In genomic region chr12:127083028-127083949, GRCh38 we compare ENCODE assay signal across 8 cellular contexts.
DNase-seq lines count a peak whose midpoint lies in the region; ATAC-seq and TF ChIP-seq lines count a peak whose summit lies in the region.

No MANE protein-coding gene starts in this region.

- H3K27ac Mint-ChIP-seq in activated naive CD8-positive, alpha-beta T cell treated with anti-CD3 and anti-CD28 coated beads, Interleukin-2, amount 50 U/mL, for 24 hours, result peak overlapping the region; percentile 38
- H3K27ac Mint-ChIP-seq in glutamatergic neuron (ENCODE audit: unreplicated experiment), result no peak overlapping the region

- peaks cover 11% of the 10 kb centered on the region for H3K27me3 ChIP-seq in left ventricle myocardium inferior (ENCODE audit: low read depth)

- H3K9me3 ChIP-seq in left ventricle myocardium inferior (replicated peaks), result no peaks in the 10 kb centered on the region

- no peaks in the 10 kb centered on the region for H3K36me3 Mint-ChIP-seq in activated naive CD8-positive, alpha-beta T cell treated with anti-CD3 and anti-CD28 coated beads, Interleukin-2, amount 50 U/mL, for 24 hours (ENCODE audit: low read depth)
- no peaks in the 10 kb centered on the region for H3K36me3 Mint-ChIP-seq in glutamatergic neuron (ENCODE audit: unreplicated experiment)

- H3K4me1 ChIP-seq in left ventricle myocardium inferior, result peaks cover 5% of the 10 kb centered on the region

- DNase-seq in DMS53 treated with DMSO at 0.1 percent for 48 hours (lab: John Stamatoyannopoulos, UW; ENCODE audit: unreplicated experiment) (peak; percentile 51), NCI-H345 (lab: John Stamatoyannopoulos, UW) (peak; percentile 55), left ventricle myocardium inferior (no peak), sciatic nerve (ENCODE audit: low spot score) (no peak), glutamatergic neuron (no peak)
- DNase-seq in activated naive CD8-positive, alpha-beta T cell treated with anti-CD3 and anti-CD28 coated beads, Interleukin-2, amount 50 U/mL, for 24 hours, result no peak

- intact Hi-C loops in left ventricle myocardium inferior (cut with micrococcal nuclease) (no loop called here), sciatic nerve (cut with DNase I) (no loop called here)

- TF ChIP-seq CTCF in left ventricle myocardium inferior (IDR thresholded peaks at IDR 0.05; ENCODE audit: borderline replicate concordance), result no peak
- no peak for TF ChIP-seq CTCF in glutamatergic neuron (IDR thresholded peaks at IDR 0.05; ENCODE audit: partially characterized antibody, unreplicated experiment)

- peak overlapping the region; percentile 63 for H3K4me3 ChIP-seq in left ventricle myocardium inferior

- H3K27me3 Mint-ChIP-seq in activated naive CD8-positive, alpha-beta T cell treated with anti-CD3 and anti-CD28 coated beads, Interleukin-2, amount 50 U/mL, for 24 hours, result peaks cover 3% of the 10 kb centered on the region
- peaks cover 1% of the 10 kb centered on the region for H3K27me3 Mint-ChIP-seq in glutamatergic neuron (ENCODE audit: unreplicated experiment)

- H3K4me3 Mint-ChIP-seq in activated naive CD8-positive, alpha-beta T cell treated with anti-CD3 and anti-CD28 coated beads, Interleukin-2, amount 50 U/mL, for 24 hours, result peak overlapping the region; percentile 56
- H3K4me3 Mint-ChIP-seq in glutamatergic neuron (ENCODE audit: unreplicated experiment), result no peak overlapping the region

- H3K27ac ChIP-seq in left ventricle myocardium inferior (replicated peaks), result peak overlapping the region; percentile 28

- H3K9me3 Mint-ChIP-seq in activated naive CD8-positive, alpha-beta T cell treated with anti-CD3 and anti-CD28 coated beads, Interleukin-2, amount 50 U/mL, for 24 hours, result no peaks in the 10 kb centered on the region
- no peaks in the 10 kb centered on the region for H3K9me3 Mint-ChIP-seq in glutamatergic neuron (ENCODE audit: unreplicated experiment)

- H3K36me3 ChIP-seq in left ventricle myocardium inferior, result no peaks in the 10 kb centered on the region

- ATAC-seq in GM19397 (IDR thresholded peaks at IDR 0.05; ENCODE audit: unreplicated experiment) (peak; percentile 97), HG03432 (IDR thresholded peaks at IDR 0.05; ENCODE audit: unreplicated experiment) (peak; percentile 97), sciatic nerve (peak; percentile 87)
- peak; percentile 49 for ATAC-seq in activated naive CD8-positive, alpha-beta T cell treated with anti-CD3 and anti-CD28 coated beads, Interleukin-2, amount 50 U/mL, for 24 hours

- H3K4me1 Mint-ChIP-seq in activated naive CD8-positive, alpha-beta T cell treated with anti-CD3 and anti-CD28 coated beads, Interleukin-2, amount 50 U/mL, for 24 hours, result peaks cover 9% of the 10 kb centered on the region
- H3K4me1 Mint-ChIP-seq in glutamatergic neuron (ENCODE audit: low read depth, unreplicated experiment), result no peaks in the 10 kb centered on the region

Comparison
In these comparisons a context has a peak if more than half of its experiments do, and no peak if none do; other contexts are left out.
1. DNase-seq: peak in DMS53 treated with DMSO at 0.1 percent for 48 hours (single experiment) and NCI-H345 (single experiment); none in activated naive CD8-positive, alpha-beta T cell treated with anti-CD3 and anti-CD28 coated beads, Interleukin-2, amount 50 U/mL, for 24 hours (single experiment), left ventricle myocardium inferior (single experiment), sciatic nerve (single experiment) and glutamatergic neuron (single experiment).
2. Peak in every context shown above with its lines, with median percentiles within 50 percentile points of each other: ATAC-seq.